Comparison of ENCODE assay signal across 16 cellular contexts in the genomic region with DNA sequence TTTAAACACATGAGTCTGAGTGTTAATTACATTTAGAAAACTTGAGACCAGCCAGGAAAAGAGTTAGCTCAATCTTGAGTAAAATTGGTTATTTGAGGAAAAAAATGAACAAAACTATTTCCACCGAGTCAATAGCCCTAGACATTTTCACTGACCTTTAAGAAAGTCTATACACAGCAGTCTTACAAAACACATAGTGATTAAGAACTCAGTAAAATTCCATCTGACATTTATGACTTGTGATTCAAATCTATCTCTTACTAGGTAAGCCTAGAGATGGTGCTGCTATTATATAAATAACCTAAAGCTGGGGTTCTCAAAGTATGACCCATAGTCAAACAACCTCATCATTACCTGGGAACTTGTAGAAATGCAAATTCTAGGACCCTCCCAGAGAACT.
A peak's percentile ranks its signal among the peaks of the same experiment; 100 is the strongest.
DNase-seq lines count a peak whose midpoint lies in the region; ATAC-seq and TF ChIP-seq lines count a peak whose summit lies in the region.
"Had no signal": no experiment of that assay in that cellular context is flagged by ENCODE, and none has a peak within 500 bp of the region (broad histone marks: within the 10 kb centered on the region; RNA-seq: fewer than 3 reads in every experiment).

No MANE protein-coding gene starts in this region.

- H3K9me3 Mint-ChIP-seq in osteocyte (ENCODE audit: unreplicated experiment) = peaks cover 4% of the 10 kb centered on the region
- H3K9me3 Mint-ChIP-seq: CD14-positive monocyte had no signal

- peak overlapping the region; percentile 92 for H3K27ac Mint-ChIP-seq in osteocyte (ENCODE audit: unreplicated experiment)
- H3K27ac Mint-ChIP-seq: CD14-positive monocyte; CD8-positive, alpha-beta T cell; IgD-negative memory B cell had no signal

- H3K27me3 Mint-ChIP-seq in osteocyte (ENCODE audit: unreplicated experiment) = no peaks in the 10 kb centered on the region

- no peak overlapping the region for H3K4me3 Mint-ChIP-seq in osteocyte (ENCODE audit: unreplicated experiment)
- H3K4me3 Mint-ChIP-seq: CD14-positive monocyte; CD8-positive, alpha-beta T cell; IgD-negative memory B cell had no signal

- DNase-seq in EH (ENCODE audit: low read depth) = peak; percentile 65
- DNase-seq in M059J (ENCODE audit: low read depth) = peak; percentile 33
- peak; percentile 50 for DNase-seq in fibroblast of villous mesenchyme (ENCODE audit: low read depth)
- DNase-seq in osteocyte (ENCODE audit: extremely low spot score, unreplicated experiment) = no peak
- DNase-seq in T1000 (lab: John Stamatoyannopoulos, UW) = no peak
- DNase-seq: CD8-positive, alpha-beta T cell; COR-L47; DMS153; DMS79 treated with DMSO at 0.1 percent for 48 hours; GDM1; KG1 had no signal

- no peak for TF ChIP-seq CTCF in fibroblast of villous mesenchyme (IDR thresholded peaks at IDR 0.05; ENCODE audit: insufficient read depth, low read depth, low read length)
- TF ChIP-seq CTCF in osteocyte (IDR thresholded peaks at IDR 0.05) = no peak

- H3K4me3 ChIP-seq in fibroblast of villous mesenchyme (ENCODE audit: low read depth, low read length) = no peak overlapping the region

- H3K36me3 Mint-ChIP-seq in osteocyte (ENCODE audit: unreplicated experiment) = peaks cover 9% of the 10 kb centered on the region
- H3K36me3 Mint-ChIP-seq: CD14-positive monocyte; CD8-positive, alpha-beta T cell; IgD-negative memory B cell had no signal

- peaks cover 82% of the 10 kb centered on the region for H3K4me1 Mint-ChIP-seq in osteocyte (ENCODE audit: unreplicated experiment)
- H3K4me1 Mint-ChIP-seq: CD14-positive monocyte, IgD-negative memory B cell had no signal

- ATAC-seq in HG03108 (IDR thresholded peaks at IDR 0.05; ENCODE audit: unreplicated experiment) (no peak), HG02970 (IDR thresholded peaks at IDR 0.05; ENCODE audit: low FRiP score, unreplicated experiment) (no peak), GM18502 (IDR thresholded peaks at IDR 0.05; ENCODE audit: poor library complexity, unreplicated experiment) (no peak)
- ATAC-seq: CD8-positive, alpha-beta T cell had no signal

Comparison
In these comparisons a context has a peak if more than half of its experiments do, and no peak if none do; other contexts are left out.
1. DNase-seq: peak in EH (single experiment), M059J (single experiment) and fibroblast of villous mesenchyme (single experiment); none in osteocyte (single experiment) and T1000 (single experiment).